12 cellular contexts compared by ENCODE assay signal in the genomic region with DNA sequence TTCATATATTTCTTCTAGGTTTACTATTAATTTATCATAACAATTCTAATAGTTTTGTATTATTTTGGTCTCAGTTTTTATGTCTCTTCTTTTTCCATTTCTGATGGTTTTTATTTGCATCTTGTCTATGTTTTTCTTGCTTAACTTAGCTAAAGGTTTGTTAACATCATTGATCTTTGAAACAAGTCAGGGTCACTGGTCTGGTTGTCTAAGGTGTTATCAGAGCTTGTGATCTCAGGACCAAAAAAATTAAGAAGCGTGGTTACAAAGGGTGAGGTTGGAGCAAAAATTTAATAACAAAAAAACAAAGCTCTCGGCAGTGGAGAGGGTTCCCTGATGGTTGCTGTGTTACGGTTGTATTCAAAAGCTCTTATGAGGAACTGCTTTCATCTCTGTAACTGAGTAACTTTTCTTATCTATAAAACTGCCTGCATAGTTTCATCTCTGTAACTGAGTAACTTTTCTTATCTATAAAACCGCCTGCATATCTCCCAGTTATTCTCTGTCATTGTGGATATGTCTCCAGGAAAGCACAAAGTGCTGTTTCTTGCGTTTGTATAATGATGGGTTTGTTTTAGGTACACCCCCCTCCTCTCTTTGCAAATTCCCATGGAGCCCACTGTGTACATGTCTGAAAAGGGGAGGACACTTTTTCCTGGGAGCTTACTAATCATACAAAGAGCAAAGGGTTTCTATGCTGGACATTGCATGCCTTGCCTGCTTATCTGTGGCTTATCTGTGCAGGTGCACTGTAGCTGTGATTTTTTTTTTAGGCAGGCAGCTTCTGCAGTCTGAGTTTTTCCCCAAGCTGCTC.
DNase-seq lines count a peak whose midpoint lies in the region; ATAC-seq and TF ChIP-seq lines count a peak whose summit lies in the region.
"Had no signal": no experiment of that assay in that cellular context is flagged by ENCODE, and none has a peak within 500 bp of the region (broad histone marks: within the 10 kb centered on the region; RNA-seq: fewer than 3 reads in every experiment).

No MANE protein-coding gene starts in this region.

- no peak overlapping the region for H3K4me2 ChIP-seq in GM23338

- H3K27ac ChIP-seq in GM23338 (ENCODE audit: low read depth), result no peak overlapping the region
- peak overlapping the region; percentile 37 to 71 for H3K27ac ChIP-seq in liver (ENCODE audit: low read depth in 1 of 2, low read length in 2 of 2)

- DNase-seq in GM23338 (ENCODE audit: low spot score) (no peak), pons (ENCODE audit: low spot score) (no peak), NCI-H2107 treated with DMSO at 0.1 percent for 48 hours (lab: John Stamatoyannopoulos, UW; ENCODE audit: unreplicated experiment) (no peak), NCI-H2081 treated with DMSO at 0.1 percent for 48 hours (lab: John Stamatoyannopoulos, UW) (no peak), A172 (ENCODE audit: low spot score) (no peak)
- DNase-seq: activated effector memory CD4-positive, alpha-beta T cell treated with Interleukin-2 at 50 U/mL for 16 hours; CD4-positive, CD25-positive, alpha-beta regulatory T cell; effector CD4-positive, alpha-beta T cell; NCI-H1417 treated with DMSO at 0.1 percent for 48 hours had no signal

- no peaks in the 10 kb centered on the region for H4K20me1 ChIP-seq in GM23338 (replicated peaks; ENCODE audit: insufficient read depth)

- H3K4me3 Mint-ChIP-seq in GM23338, result no peak overlapping the region
- H3K4me3 Mint-ChIP-seq: CD4-positive, CD25-positive, alpha-beta regulatory T cell had no signal

- H3K36me3 ChIP-seq in GM23338 (ENCODE audit: insufficient read depth) (no peaks in the 10 kb centered on the region), liver (ENCODE audit: control insufficient read depth in 4 of 4, insufficient read depth in 3 of 4, low read depth in 1 of 4, low read length in 3 of 4) (no peaks in the 10 kb centered on the region)

- ATAC-seq in GM18511 (IDR thresholded peaks at IDR 0.05; ENCODE audit: unreplicated experiment), result peak; percentile 91
- ATAC-seq in GM23338, result no peak
- ATAC-seq in HG03520 (IDR thresholded peaks at IDR 0.05; ENCODE audit: unreplicated experiment), result peak; percentile 86

- H3K79me2 ChIP-seq in GM23338 (replicated peaks; ENCODE audit: insufficient read depth), result no peaks in the 10 kb centered on the region

- no peaks in the 10 kb centered on the region for H3K9me3 ChIP-seq in liver (ENCODE audit: control insufficient read depth in 4 of 4, low read length in 3 of 4)

- no peaks in the 10 kb centered on the region for H3F3A ChIP-seq in GM23338 (replicated peaks; ENCODE audit: low read depth)

- H3K9me3 Mint-ChIP-seq in GM23338, result peaks cover 12% of the 10 kb centered on the region

- H3K4me1 ChIP-seq in GM23338 (ENCODE audit: insufficient read depth) (no peaks in the 10 kb centered on the region), liver (ENCODE audit: control insufficient read depth in 4 of 4, insufficient read depth in 4 of 4, low read length in 3 of 4) (peaks cover 0 to 30% (median 18%) of the 10 kb centered on the region in 4 donors)

- H3K9ac ChIP-seq in liver (ENCODE audit: low read depth in 1 of 2, low read length in 2 of 2), result peak overlapping the region in 1 of 2 donors; percentile 65

- H3K4me3 ChIP-seq in GM23338 (no peak overlapping the region), liver (ENCODE audit: low read depth in 1 of 3, low read length in 3 of 3) (peak overlapping the region in 2 of 3 donors; percentile 39 to 41)

- H3K36me3 Mint-ChIP-seq in GM23338 (ENCODE audit: low read depth), result peaks cover 12% of the 10 kb centered on the region; the same call in 1 of the 3 replicates
- H3K36me3 Mint-ChIP-seq: CD4-positive, CD25-positive, alpha-beta regulatory T cell had no signal

- TF ChIP-seq CTCF in GM23338 (conservative IDR thresholded peaks at IDR 0.05; ENCODE audit: low read depth in 2 of 2) (no peak), liver (IDR thresholded peaks at IDR 0.05; ENCODE audit: low read depth, low read length, missing input control) (peak; percentile 7)

- H3K27me3 ChIP-seq in GM23338 (ENCODE audit: insufficient read depth) (no peaks in the 10 kb centered on the region), liver (ENCODE audit: control insufficient read depth in 4 of 4, insufficient read depth in 4 of 4, low read length in 3 of 4) (no peaks in the 10 kb centered on the region)

- H3K27ac Mint-ChIP-seq in GM23338, result no peak overlapping the region
- H3K27ac Mint-ChIP-seq: CD4-positive, CD25-positive, alpha-beta regulatory T cell had no signal

- TF ChIP-seq RAD21 in liver (IDR thresholded peaks at IDR 0.05), result peak; percentile 60 to 68

- 0 out of 2 replicates have a peak overlapping the region, but pooled peaks have one; percentile 44 for H2AFZ ChIP-seq in GM23338

- H3K27me3 Mint-ChIP-seq in GM23338 (ENCODE audit: insufficient read depth, low read depth, poor library complexity), result no peaks in the 10 kb centered on the region
- H3K27me3 Mint-ChIP-seq: CD4-positive, CD25-positive, alpha-beta regulatory T cell had no signal

- H3K4me1 Mint-ChIP-seq in GM23338, result peaks cover 2% of the 10 kb centered on the region; the same call in 2 of the 3 replicates

- peaks cover 8% of the 10 kb centered on the region; the same call in 1 of the 2 replicates for H3K9me2 ChIP-seq in GM23338 (ENCODE audit: insufficient read depth)

- 10% methylated on average over 5 of the region's 5 CpGs for WGBS in liver

TF ChIP-seq in GM23338, 12 proteins besides CTCF, POLR2A, EP300 and RAD21 (continues in another document):
- no peak for TF ChIP-seq STAT1 (IDR thresholded peaks at IDR 0.05; ENCODE audit: unreplicated experiment)
- TF ChIP-seq, protein P1, sequence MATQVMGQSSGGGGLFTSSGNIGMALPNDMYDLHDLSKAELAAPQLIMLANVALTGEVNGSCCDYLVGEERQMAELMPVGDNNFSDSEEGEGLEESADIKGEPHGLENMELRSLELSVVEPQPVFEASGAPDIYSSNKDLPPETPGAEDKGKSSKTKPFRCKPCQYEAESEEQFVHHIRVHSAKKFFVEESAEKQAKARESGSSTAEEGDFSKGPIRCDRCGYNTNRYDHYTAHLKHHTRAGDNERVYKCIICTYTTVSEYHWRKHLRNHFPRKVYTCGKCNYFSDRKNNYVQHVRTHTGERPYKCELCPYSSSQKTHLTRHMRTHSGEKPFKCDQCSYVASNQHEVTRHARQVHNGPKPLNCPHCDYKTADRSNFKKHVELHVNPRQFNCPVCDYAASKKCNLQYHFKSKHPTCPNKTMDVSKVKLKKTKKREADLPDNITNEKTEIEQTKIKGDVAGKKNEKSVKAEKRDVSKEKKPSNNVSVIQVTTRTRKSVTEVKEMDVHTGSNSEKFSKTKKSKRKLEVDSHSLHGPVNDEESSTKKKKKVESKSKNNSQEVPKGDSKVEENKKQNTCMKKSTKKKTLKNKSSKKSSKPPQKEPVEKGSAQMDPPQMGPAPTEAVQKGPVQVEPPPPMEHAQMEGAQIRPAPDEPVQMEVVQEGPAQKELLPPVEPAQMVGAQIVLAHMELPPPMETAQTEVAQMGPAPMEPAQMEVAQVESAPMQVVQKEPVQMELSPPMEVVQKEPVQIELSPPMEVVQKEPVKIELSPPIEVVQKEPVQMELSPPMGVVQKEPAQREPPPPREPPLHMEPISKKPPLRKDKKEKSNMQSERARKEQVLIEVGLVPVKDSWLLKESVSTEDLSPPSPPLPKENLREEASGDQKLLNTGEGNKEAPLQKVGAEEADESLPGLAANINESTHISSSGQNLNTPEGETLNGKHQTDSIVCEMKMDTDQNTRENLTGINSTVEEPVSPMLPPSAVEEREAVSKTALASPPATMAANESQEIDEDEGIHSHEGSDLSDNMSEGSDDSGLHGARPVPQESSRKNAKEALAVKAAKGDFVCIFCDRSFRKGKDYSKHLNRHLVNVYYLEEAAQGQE (IDR thresholded peaks at IDR 0.05; ENCODE audit: unreplicated experiment), result no peak
- TF ChIP-seq EZH2 (IDR thresholded peaks at IDR 0.05; ENCODE audit: low read depth, unreplicated experiment), result no peak
- TF ChIP-seq POLR2AphosphoS5 (IDR thresholded peaks at IDR 0.05; ENCODE audit: low read depth), result no peak
- no peak for TF ChIP-seq ZNF114 (CRISPR knock-in tag; IDR thresholded peaks at IDR 0.05)
- TF ChIP-seq EZH2phosphoT487 (IDR thresholded peaks at IDR 0.05; ENCODE audit: unreplicated experiment), result no peak
- no peak for TF ChIP-seq JUNB (IDR thresholded peaks at IDR 0.05; ENCODE audit: unreplicated experiment)

TF ChIP-seq in liver, 16 proteins besides CTCF, POLR2A, EP300 and RAD21 (continues in another document):
- peak; percentile 27 to 47 for TF ChIP-seq EGR1 (IDR thresholded peaks at IDR 0.05; ENCODE audit: low read depth in 2 of 2)
- TF ChIP-seq ZBTB33 (IDR thresholded peaks at IDR 0.05), result peak; percentile 91
- peak; percentile 76 for TF ChIP-seq SP1 (IDR thresholded peaks at IDR 0.05)
- TF ChIP-seq GABPA (IDR thresholded peaks at IDR 0.05 in 1 of 2, conservative IDR thresholded peaks at IDR 0.05 in 1 of 2), result peak in 1 of 2 donors; percentile 17
- TF ChIP-seq NR2F2 (IDR thresholded peaks at IDR 0.05), result no peak
- no peak for TF ChIP-seq FOXA1 (IDR thresholded peaks at IDR 0.05)
- peak; percentile 74 to 77 for TF ChIP-seq HNF4A (conservative IDR thresholded peaks at IDR 0.05)
